Comparison of ENCODE assay signal across 1 cellular context in genomic region chr9:21804336-21804735, GRCh38.
TF ChIP-seq lines count a peak whose summit lies in the region.

No MANE protein-coding gene starts in this region.

TF ChIP-seq in GM23338, 12 proteins besides CTCF, POLR2A, EP300 and RAD21 (continued from another document):
- TF ChIP-seq ZNF462 (CRISPR knock-in tag; IDR thresholded peaks at IDR 0.05), result no peak
